Comparison of ENCODE assay signal across 21 cellular contexts in the genomic region with DNA sequence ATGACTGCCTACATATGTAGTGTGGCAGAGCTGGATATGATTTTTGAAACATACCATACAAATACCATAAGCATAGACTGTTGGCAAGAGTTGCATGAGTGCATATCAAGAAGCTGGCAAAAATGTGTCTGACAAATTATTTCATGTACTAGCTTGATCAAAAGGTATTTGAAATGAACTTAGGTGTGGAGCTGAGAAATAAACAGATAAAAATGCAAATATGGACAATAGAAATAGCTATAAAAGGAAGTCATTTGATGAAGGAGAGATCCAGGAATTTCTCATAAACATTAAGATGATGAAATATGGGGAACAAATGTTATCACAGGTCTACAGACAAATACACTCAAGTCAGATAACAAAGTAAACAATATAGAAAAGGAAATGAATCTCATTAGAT.
"Had no signal": no experiment of that assay in that cellular context is flagged by ENCODE, and none has a peak within 500 bp of the region (broad histone marks: within the 10 kb centered on the region; RNA-seq: fewer than 3 reads in every experiment).

No MANE protein-coding gene starts in this region.

- FAIRE-seq: colon, pancreas, urothelium cell line had no signal

- H3K27ac ChIP-seq: gastrocnemius medialis, left lung, neutrophil, pancreas, right atrium auricular region, stomach, tibial artery, upper lobe of left lung had no signal

- H3K36me3 ChIP-seq: gastrocnemius medialis, left lung, neutrophil, pancreas, right atrium auricular region, stomach, tibial artery, upper lobe of left lung had no signal

- H3K9me3 ChIP-seq: gastrocnemius medialis, left lung, mucosa of descending colon, neutrophil, pancreas, right atrium auricular region, stomach, tibial artery, upper lobe of left lung had no signal

- H3K4me1 ChIP-seq: gastrocnemius medialis, left lung, pancreas, right atrium auricular region, stomach, tibial artery, upper lobe of left lung had no signal

- H3K27me3 ChIP-seq: gastrocnemius medialis, left lung, neutrophil, pancreas, right atrium auricular region, stomach, upper lobe of left lung had no signal

- H3K4me3 ChIP-seq: gastrocnemius medialis, left lung, mucosa of descending colon, pancreas, right atrium auricular region, smooth muscle cell, stomach, tibial artery, upper lobe of left lung had no signal

- H3K4me2 ChIP-seq: smooth muscle cell had no signal

- DNase-seq: effector CD8-positive, alpha-beta T cell; endodermal cell; gastrocnemius medialis; head of caudate nucleus; left cardiac atrium; left lung; mesenchymal stem cell; mucosa of descending colon; naive B cell; pancreas; stimulated activated CD4-positive, alpha-beta T cell treated with anti-CD3 and anti-CD28 coated beads, Interleukin-2, amount 100 ng/mL, for 24 hours; stimulated activated CD4-positive, alpha-beta T cell treated with anti-CD3 and anti-CD28 coated beads, Interleukin-4, amount 100 ng/mL, for 24 hours; stimulated activated naive CD4-positive, alpha-beta T cell treated with Interleukin-2 at 50 U/mL for 16 hours; stomach; tibial artery; upper lobe of left lung had no signal
